Comparison of ENCODE assay signal across 8 cellular contexts in genomic region chr7:144355176-144355822, GRCh38. TPM values are rescaled to one million over a fixed set of nuclear protein-coding genes. Genes with fewer than 3 reads are reported as not detected.
DNase-seq lines count a peak whose midpoint lies in the region; ATAC-seq and TF ChIP-seq lines count a peak whose summit lies in the region.
"Not testable (repeated sequence)": the region's sequence is repeated elsewhere in the genome, so short reads cannot be mapped to it uniquely, and the experiment has no call there.

Gene ARHGEF5 (plus strand): TSS chr7:144355402. CDS start chr7:144362670, 7,268 bp downstream.

- intact Hi-C loops in activated CD4-positive, alpha-beta memory T cell treated with anti-CD3 and anti-CD28 coated beads for 36 hours (cut with micrococcal nuclease); lower leg skin (cut with DNase I; ENCODE audit: low total_unique reads): not testable (repeated sequence)

- not testable (repeated sequence) for TF ChIP-seq CTCF in lower leg skin (IDR thresholded peaks at IDR 0.05)

- not testable (repeated sequence) for TF ChIP-seq POLR2A in lower leg skin (IDR thresholded peaks at IDR 0.05)

- peak; percentile 82 for ATAC-seq in GM18498 (IDR thresholded peaks at IDR 0.05; ENCODE audit: unreplicated experiment)
- peak; percentile 71 for ATAC-seq in GM21360 (IDR thresholded peaks at IDR 0.05; ENCODE audit: unreplicated experiment)
- ATAC-seq in HG02852 (IDR thresholded peaks at IDR 0.05; ENCODE audit: unreplicated experiment) = peak; percentile 75
- ATAC-seq in HG03469 (IDR thresholded peaks at IDR 0.05; ENCODE audit: unreplicated experiment) = peak; percentile 41
- ATAC-seq in effector memory CD8-positive, alpha-beta T cell (replicated peaks) = peak; percentile 76
- ATAC-seq in stimulated activated naive B cell treated with anti-CD40 and anti-IgM and Interleukin-4, amounts not matched to agents 10 μg/mL and 1 μg/mL and 100 μg/mL, for 72 hours (replicated peaks) = peak; percentile 84

- DNase-seq in activated CD4-positive, alpha-beta memory T cell treated with anti-CD3 and anti-CD28 coated beads for 36 hours; effector memory CD8-positive, alpha-beta T cell; lower leg skin (ENCODE audit: low spot score in 2 of 2); stimulated activated naive B cell treated with anti-CD40 and anti-IgM and Interleukin-4, amounts not matched to agents 10 μg/mL and 1 μg/mL and 100 μg/mL, for 72 hours: not testable (repeated sequence)

- not testable (repeated sequence) for H3K36me3 Mint-ChIP-seq in activated CD4-positive, alpha-beta memory T cell treated with anti-CD3 and anti-CD28 coated beads for 36 hours; effector memory CD8-positive, alpha-beta T cell (ENCODE audit: insufficient read depth); stimulated activated naive B cell treated with anti-CD40 and anti-IgM and Interleukin-4, amounts not matched to agents 10 μg/mL and 1 μg/mL and 100 μg/mL, for 72 hours

- WGBS in lower leg skin, 2 donors = no CpG with 5 or more reads among the region's 50 CpGs

- H3K4me3 Mint-ChIP-seq in activated CD4-positive, alpha-beta memory T cell treated with anti-CD3 and anti-CD28 coated beads for 36 hours = peak within 1 kb of the TSS; percentile 84
- H3K4me3 Mint-ChIP-seq in effector memory CD8-positive, alpha-beta T cell = peak within 1 kb of the TSS; percentile 61 to 88
- peak within 1 kb of the TSS; percentile 88 for H3K4me3 Mint-ChIP-seq in stimulated activated naive B cell treated with anti-CD40 and anti-IgM and Interleukin-4, amounts not matched to agents 10 μg/mL and 1 μg/mL and 100 μg/mL, for 72 hours

- H3K4me3 ChIP-seq in lower leg skin (ENCODE audit: low read depth, poor library complexity, severe bottlenecking) = not testable (repeated sequence)

- CTCF ChIA-PET in activated CD4-positive, alpha-beta memory T cell treated with anti-CD3 and anti-CD28 coated beads for 36 hours (lab: Charles Lee) = not testable (repeated sequence)

- H3K27me3 Mint-ChIP-seq in activated CD4-positive, alpha-beta memory T cell treated with anti-CD3 and anti-CD28 coated beads for 36 hours; effector memory CD8-positive, alpha-beta T cell; stimulated activated naive B cell treated with anti-CD40 and anti-IgM and Interleukin-4, amounts not matched to agents 10 μg/mL and 1 μg/mL and 100 μg/mL, for 72 hours: not testable (repeated sequence)

- H3K9me3 Mint-ChIP-seq in activated CD4-positive, alpha-beta memory T cell treated with anti-CD3 and anti-CD28 coated beads for 36 hours; effector memory CD8-positive, alpha-beta T cell; stimulated activated naive B cell treated with anti-CD40 and anti-IgM and Interleukin-4, amounts not matched to agents 10 μg/mL and 1 μg/mL and 100 μg/mL, for 72 hours: not testable (repeated sequence)

- peaks cover 14% of the 10 kb centered on the region for H3K4me1 Mint-ChIP-seq in activated CD4-positive, alpha-beta memory T cell treated with anti-CD3 and anti-CD28 coated beads for 36 hours (ENCODE audit: low read depth)
- peaks cover 2 to 11% of the 10 kb centered on the region in 2 donors for H3K4me1 Mint-ChIP-seq in effector memory CD8-positive, alpha-beta T cell (ENCODE audit: low read depth in 2 of 2)
- H3K4me1 Mint-ChIP-seq in stimulated activated naive B cell treated with anti-CD40 and anti-IgM and Interleukin-4, amounts not matched to agents 10 μg/mL and 1 μg/mL and 100 μg/mL, for 72 hours = peaks cover 11 to 12% of the 10 kb centered on the region in 2 donors

- POLR2A ChIA-PET in activated CD4-positive, alpha-beta memory T cell treated with anti-CD3 and anti-CD28 coated beads for 36 hours (lab: Charles Lee) = not testable (repeated sequence)

- H3K27ac Mint-ChIP-seq in activated CD4-positive, alpha-beta memory T cell treated with anti-CD3 and anti-CD28 coated beads for 36 hours = peak within 1 kb of the TSS; percentile 79
- H3K27ac Mint-ChIP-seq in effector memory CD8-positive, alpha-beta T cell = peak within 1 kb of the TSS; percentile 65 to 92
- peak within 1 kb of the TSS; percentile 88 for H3K27ac Mint-ChIP-seq in stimulated activated naive B cell treated with anti-CD40 and anti-IgM and Interleukin-4, amounts not matched to agents 10 μg/mL and 1 μg/mL and 100 μg/mL, for 72 hours

RNA-seq across cellular contexts. Expression of gene ARHGEF5, which starts in this region (rescaled TPM):
- 10 to 100 TPM; 17.0 to 17.2 TPM for total RNA-seq in activated CD4-positive, alpha-beta memory T cell treated with anti-CD3 and anti-CD28 coated beads for 36 hours
- 100 to 1,000 TPM in 1 of 4 donors, 10 to 100 TPM in 3; 73.7 to 141 (median 81.4) TPM for total RNA-seq in lower leg skin

Comparison
In these comparisons a context has a peak if more than half of its experiments do, and no peak if none do; other contexts are left out.
1. RNA of gene ARHGEF5 (total RNA-seq): 73.7 to 141 TPM in lower leg skin; 17.0 to 17.2 TPM in activated CD4-positive, alpha-beta memory T cell treated with anti-CD3 and anti-CD28 coated beads for 36 hours; every median in the first group is over 4 times any median in the second.
2. Peak in every context shown above with its lines, with median percentiles within 50 percentile points of each other: ATAC-seq, H3K27ac Mint-ChIP-seq and H3K4me3 Mint-ChIP-seq.